ENCODE assay signal across 23 cellular contexts in the genomic region with DNA sequence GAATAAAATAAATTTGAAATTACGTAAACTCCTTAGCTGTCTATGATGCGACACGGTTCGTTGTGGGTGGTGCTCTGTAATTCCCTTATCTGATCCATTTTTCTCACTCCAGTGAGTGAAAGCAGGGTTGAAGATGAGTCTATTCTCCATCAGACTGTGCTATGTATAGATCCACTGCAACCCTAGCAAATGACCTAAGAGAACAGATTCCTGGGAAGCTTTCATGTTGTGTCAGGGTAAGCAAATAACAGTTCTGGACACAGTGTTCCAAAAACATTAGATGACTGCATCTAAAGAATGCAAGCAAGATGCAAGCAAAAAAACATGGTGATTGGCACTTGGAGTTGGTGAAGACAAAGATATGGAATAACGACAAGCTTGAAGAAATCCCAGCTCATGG.
DNase-seq lines count a peak whose midpoint lies in the region; TF ChIP-seq lines count a peak whose summit lies in the region.
"Had no signal": no experiment of that assay in that cellular context is flagged by ENCODE, and none has a peak within 500 bp of the region (broad histone marks: within the 10 kb centered on the region; RNA-seq: fewer than 3 reads in every experiment).

No MANE protein-coding gene starts in this region.

- H3K27me3 ChIP-seq in fibroblast of lung (ENCODE audit: control insufficient read depth, insufficient read depth, low read length) (no peaks in the 10 kb centered on the region), mesendoderm (ENCODE audit: insufficient read depth, low read length, poor library complexity) (peaks cover 1% of the 10 kb centered on the region)
- H3K27me3 ChIP-seq: colonic mucosa, heart right ventricle, MG63, SJSA1, tibial artery had no signal

- H3K4me3 ChIP-seq in fibroblast of lung (replicated peaks in 1 of 4; ENCODE audit: control extremely low read depth in 1 of 4, insufficient read depth in 1 of 4, low read depth in 3 of 4, low read length in 4 of 4) (no peak overlapping the region), mesendoderm (ENCODE audit: low read length) (no peak overlapping the region)
- H3K4me3 ChIP-seq: A549, colonic mucosa, heart right ventricle, MG63, SJSA1, tibial artery had no signal

- no peak overlapping the region for H2AFZ ChIP-seq in fibroblast of lung (ENCODE audit: low read length)

- peaks cover 2% of the 10 kb centered on the region for H3K27me3 Mint-ChIP-seq in T-helper 2 cell treated with Interferon-gamma antibody and Interleukin-4, amounts not matched to agents 5 μg/mL and 100 μg/mL, for 36 hours (ENCODE audit: low read depth)
- H3K27me3 Mint-ChIP-seq: activated CD4-positive, alpha-beta T cell treated with anti-CD3 and anti-CD28 coated beads for 36 hours; activated CD8-positive, alpha-beta memory T cell treated with anti-CD3 and anti-CD28 coated beads, Interleukin-2, amount 10 ng/mL, durations not matched to agents 7 days and 5 days; CD4-positive, CD25-positive, alpha-beta regulatory T cell; memory B cell had no signal

- DNase-seq in AG08395 (ENCODE audit: low spot score) = peak; percentile 40
- peak; percentile 100 for DNase-seq in amniotic epithelial cell (ENCODE audit: low read depth)
- peak; percentile 14 to 90 for DNase-seq in fibroblast of lung (ENCODE audit: low read depth in 2 of 2)
- DNase-seq in myocyte (ENCODE audit: low read depth) = peak; percentile 73
- no peak for DNase-seq in UCSD-AML1 (lab: John Stamatoyannopoulos, UW; ENCODE audit: unreplicated experiment)
- no peak for DNase-seq in mesendoderm
- DNase-seq in GM19238 (ENCODE audit: insufficient read length, low spot score) = no peak
- DNase-seq in T-helper 2 cell treated with Interferon-gamma antibody and Interleukin-4, amounts not matched to agents 5 μg/mL and 100 μg/mL, for 36 hours (ENCODE audit: low spot score) = no peak
- DNase-seq: activated CD4-positive, alpha-beta T cell treated with anti-CD3 and anti-CD28 coated beads for 36 hours; activated CD8-positive, alpha-beta memory T cell treated with anti-CD3 and anti-CD28 coated beads, Interleukin-2, amount 10 ng/mL, durations not matched to agents 7 days and 5 days; anterior cingulate cortex; CD4-positive, CD25-positive, alpha-beta regulatory T cell; colonic mucosa; DMS53; heart right ventricle; MG63; NCI-H146; nephron progenitor cell; stimulated activated naive CD4-positive, alpha-beta T cell; tibial artery had no signal

- H3K4me1 Mint-ChIP-seq in T-helper 2 cell treated with Interferon-gamma antibody and Interleukin-4, amounts not matched to agents 5 μg/mL and 100 μg/mL, for 36 hours (ENCODE audit: low read depth) = no peaks in the 10 kb centered on the region
- H3K4me1 Mint-ChIP-seq: activated CD4-positive, alpha-beta T cell treated with anti-CD3 and anti-CD28 coated beads for 36 hours; activated CD8-positive, alpha-beta memory T cell treated with anti-CD3 and anti-CD28 coated beads, Interleukin-2, amount 10 ng/mL, durations not matched to agents 7 days and 5 days; CD4-positive, CD25-positive, alpha-beta regulatory T cell; nephron progenitor cell had no signal

- no peaks in the 10 kb centered on the region for H3K36me3 Mint-ChIP-seq in T-helper 2 cell treated with Interferon-gamma antibody and Interleukin-4, amounts not matched to agents 5 μg/mL and 100 μg/mL, for 36 hours (ENCODE audit: low read depth)
- H3K36me3 Mint-ChIP-seq: activated CD8-positive, alpha-beta memory T cell treated with anti-CD3 and anti-CD28 coated beads, Interleukin-2, amount 10 ng/mL, durations not matched to agents 7 days and 5 days had no signal

- no peak overlapping the region for H3K4me2 ChIP-seq in fibroblast of lung (ENCODE audit: extremely low read depth, insufficient read depth, low read length)
- no peak overlapping the region for H3K4me2 ChIP-seq in mesendoderm (ENCODE audit: low read length)
- H3K4me2 ChIP-seq: A549 had no signal

- H3K4me1 ChIP-seq in fibroblast of lung (ENCODE audit: control insufficient read depth, extremely low read depth, insufficient read depth, low read length) = no peaks in the 10 kb centered on the region
- no peaks in the 10 kb centered on the region for H3K4me1 ChIP-seq in mesendoderm (ENCODE audit: control insufficient read depth, low read depth, low read length)
- H3K4me1 ChIP-seq: A549, colonic mucosa, SJSA1 had no signal

- no peak overlapping the region for H2BK15ac ChIP-seq in mesendoderm (replicated peaks; ENCODE audit: low read depth)

- H3K4ac ChIP-seq in mesendoderm (ENCODE audit: low read depth, low read length) = no peak overlapping the region

- no peak overlapping the region for H3K23ac ChIP-seq in mesendoderm (ENCODE audit: low read length)

- H3K36me3 ChIP-seq in fibroblast of lung (ENCODE audit: control insufficient read depth, insufficient read depth, low read length) = no peaks in the 10 kb centered on the region
- H3K36me3 ChIP-seq in mesendoderm (ENCODE audit: control insufficient read depth, insufficient read depth, low read length) = no peaks in the 10 kb centered on the region
- H3K36me3 ChIP-seq: colonic mucosa, heart right ventricle, MG63, SJSA1, tibial artery had no signal

- H3K18ac ChIP-seq in mesendoderm (ENCODE audit: low read length) = no peak overlapping the region

- no peak overlapping the region for H3K56ac ChIP-seq in mesendoderm (ENCODE audit: low read length)

- H2BK120ac ChIP-seq in mesendoderm (ENCODE audit: low read depth, low read length) = no peak overlapping the region

- no peak for TF ChIP-seq CTCF in fibroblast of lung (conservative IDR thresholded peaks at IDR 0.05 in 1 of 2, IDR thresholded peaks at IDR 0.05 in 1 of 2; ENCODE audit: low read depth in 1 of 2, low read length in 2 of 2)

- WGBS in mesendoderm (ENCODE audit: extremely low coverage, insufficient coverage, low lambda C conversion rate) = no CpG with 5 or more reads among the region's 5 CpGs

- H3K27ac ChIP-seq in fibroblast of lung (ENCODE audit: insufficient read depth, low read length) = no peak overlapping the region
- H3K27ac ChIP-seq in mesendoderm (ENCODE audit: low read depth, low read length) = no peak overlapping the region
- H3K27ac ChIP-seq: A549, colonic mucosa, heart right ventricle, SJSA1 had no signal

- no peaks in the 10 kb centered on the region for H3K9me3 Mint-ChIP-seq in T-helper 2 cell treated with Interferon-gamma antibody and Interleukin-4, amounts not matched to agents 5 μg/mL and 100 μg/mL, for 36 hours
- H3K9me3 Mint-ChIP-seq: CD4-positive, CD25-positive, alpha-beta regulatory T cell; memory B cell; nephron progenitor cell had no signal

- H3K9me3 ChIP-seq in fibroblast of lung (ENCODE audit: control insufficient read depth, insufficient read depth, low read depth, low read length) = no peaks in the 10 kb centered on the region
- H3K9me3 ChIP-seq: A549, colonic mucosa, heart right ventricle, MG63, SJSA1, tibial artery had no signal

- no peak overlapping the region for H2AK5ac ChIP-seq in mesendoderm (ENCODE audit: low read length)

- no peak overlapping the region for H4K8ac ChIP-seq in mesendoderm (ENCODE audit: low read depth, low read length)

- H3K4me3 Mint-ChIP-seq in T-helper 2 cell treated with Interferon-gamma antibody and Interleukin-4, amounts not matched to agents 5 μg/mL and 100 μg/mL, for 36 hours = no peak overlapping the region
- H3K4me3 Mint-ChIP-seq: activated CD4-positive, alpha-beta T cell treated with anti-CD3 and anti-CD28 coated beads for 36 hours; activated CD8-positive, alpha-beta memory T cell treated with anti-CD3 and anti-CD28 coated beads, Interleukin-2, amount 10 ng/mL, durations not matched to agents 7 days and 5 days; CD4-positive, CD25-positive, alpha-beta regulatory T cell; memory B cell; nephron progenitor cell had no signal

- no peaks in the 10 kb centered on the region for H3K79me2 ChIP-seq in fibroblast of lung (ENCODE audit: control insufficient read depth, insufficient read depth, low read length)
- H3K79me2 ChIP-seq in mesendoderm (ENCODE audit: control insufficient read depth, insufficient read depth, low read length) = no peaks in the 10 kb centered on the region

- H3K27ac Mint-ChIP-seq in T-helper 2 cell treated with Interferon-gamma antibody and Interleukin-4, amounts not matched to agents 5 μg/mL and 100 μg/mL, for 36 hours = no peak overlapping the region
- H3K27ac Mint-ChIP-seq: activated CD4-positive, alpha-beta T cell treated with anti-CD3 and anti-CD28 coated beads for 36 hours; activated CD8-positive, alpha-beta memory T cell treated with anti-CD3 and anti-CD28 coated beads, Interleukin-2, amount 10 ng/mL, durations not matched to agents 7 days and 5 days; CD4-positive, CD25-positive, alpha-beta regulatory T cell; memory B cell; nephron progenitor cell had no signal

- no peaks in the 10 kb centered on the region for H3K79me1 ChIP-seq in mesendoderm (ENCODE audit: low read length)

- H4K5ac ChIP-seq in mesendoderm (ENCODE audit: low read length) = no peak overlapping the region

- H4K20me1 ChIP-seq in fibroblast of lung (ENCODE audit: control insufficient read depth, extremely low read depth, insufficient read depth, low read length) = no peaks in the 10 kb centered on the region

- H3K9ac ChIP-seq in fibroblast of lung (ENCODE audit: insufficient read depth, low read length) = no peak overlapping the region
- no peak overlapping the region for H3K9ac ChIP-seq in mesendoderm (ENCODE audit: low read length)

- no peak overlapping the region for H2BK5ac ChIP-seq in mesendoderm (ENCODE audit: low read length)

Comparison
In these comparisons a context has a peak if more than half of its experiments do, and no peak if none do; other contexts are left out.
1. DNase-seq: peak in AG08395 (single experiment), amniotic epithelial cell (single experiment), fibroblast of lung (2 of 2) and myocyte (single experiment); none in UCSD-AML1 (single experiment), mesendoderm (single experiment), GM19238 (single experiment) and T-helper 2 cell treated with Interferon-gamma antibody and Interleukin-4, amounts not matched to agents 5 μg/mL and 100 μg/mL, for 36 hours (single experiment).